In the genomic region with DNA sequence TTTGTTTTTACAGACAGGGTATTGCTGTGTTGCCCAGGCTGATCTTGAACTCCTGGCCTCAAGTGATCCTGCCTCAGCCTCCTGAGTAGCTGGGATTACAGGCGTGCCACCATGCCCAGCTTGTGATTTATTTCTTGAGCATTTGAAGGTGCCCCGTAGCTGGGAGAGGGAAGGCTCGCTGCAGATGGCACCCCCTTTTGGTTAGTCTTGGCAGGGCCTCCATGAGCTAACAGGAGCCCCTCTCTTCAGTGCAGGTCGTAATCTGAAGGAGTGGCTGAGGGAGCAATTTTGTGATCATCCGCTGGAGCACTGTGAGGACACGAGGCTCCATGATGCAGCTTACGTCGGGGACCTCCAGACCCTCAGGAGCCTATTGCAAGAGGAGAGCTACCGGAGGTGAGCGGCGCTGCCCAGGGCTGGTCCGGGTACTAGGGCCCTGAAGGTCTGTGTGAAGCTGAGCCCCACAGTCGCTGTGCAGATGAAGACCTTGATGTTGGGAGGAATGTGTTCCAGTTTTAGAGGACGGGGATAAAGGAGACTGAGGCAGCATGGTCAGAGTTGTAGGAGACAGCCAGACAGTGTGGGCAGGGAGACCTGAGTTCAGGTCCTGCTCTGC, we compare ENCODE assay signal across 16 cellular contexts. TPM values are rescaled to one million over a fixed set of nuclear protein-coding genes. Genes with fewer than 3 reads are reported as not detected.
A peak's percentile ranks its signal among the peaks of the same experiment; 100 is the strongest.
DNase-seq lines count a peak whose midpoint lies in the region; ATAC-seq, FAIRE-seq and TF ChIP-seq lines count a peak whose summit lies in the region.
"Had no signal": no experiment of that assay in that cellular context is flagged by ENCODE, and none has a peak within 500 bp of the region (broad histone marks: within the 10 kb centered on the region; RNA-seq: fewer than 3 reads in every experiment).

No MANE protein-coding gene starts in this region.

- peaks cover 27% of the 10 kb centered on the region for H3K79me1 ChIP-seq in mesendoderm (ENCODE audit: low read length)

- no peak overlapping the region for H2AK5ac ChIP-seq in mesendoderm (ENCODE audit: low read length)

- CTCF ChIA-PET in Calu3 (lab: Charles Lee) (no interaction called here), HCT116 (lab: Charles Lee) (interaction anchor here (1.3 kb wide), 1 partner anchor 62 kb away, joined by 7 read pairs; no protein-coding TSS in a partner anchor)

- H3K79me2 ChIP-seq in HCT116 (ENCODE audit: insufficient read depth, low read length) (peaks cover 82% of the 10 kb centered on the region), astrocyte (ENCODE audit: insufficient read depth, low read length) (peaks cover 87% of the 10 kb centered on the region), mesendoderm (ENCODE audit: control insufficient read depth, insufficient read depth, low read length) (peaks cover 32% of the 10 kb centered on the region)

- no peaks in the 10 kb centered on the region for H3K27me3 Mint-ChIP-seq in Calu3 (ENCODE audit: unreplicated experiment)
- no peaks in the 10 kb centered on the region for H3K27me3 Mint-ChIP-seq in astrocyte (ENCODE audit: low read depth, unreplicated experiment)
- H3K27me3 Mint-ChIP-seq: B cell, brain had no signal

- H3K27ac Mint-ChIP-seq in Calu3 (ENCODE audit: unreplicated experiment) (peak overlapping the region; percentile 92), astrocyte (ENCODE audit: unreplicated experiment) (no peak overlapping the region)
- H3K27ac Mint-ChIP-seq: B cell, mesothelial cell of epicardium had no signal

- peaks cover 92% of the 10 kb centered on the region for H3K36me3 Mint-ChIP-seq in Calu3 (ENCODE audit: insufficient read depth, unreplicated experiment)
- peaks cover 20% of the 10 kb centered on the region for H3K36me3 Mint-ChIP-seq in astrocyte (ENCODE audit: low read depth, unreplicated experiment)

- peaks cover 3 to 6% of the 10 kb centered on the region in 2 experiments; a peak in 2 of 4 replicates for H3K9me3 ChIP-seq in HCT116 (ENCODE audit: control insufficient read depth in 1 of 2, insufficient read depth in 1 of 2, low read depth in 1 of 2, low read length in 2 of 2)
- peaks cover 10% of the 10 kb centered on the region for H3K9me3 ChIP-seq in astrocyte (ENCODE audit: insufficient read depth, low read depth, low read length)
- H3K9me3 ChIP-seq: tibial artery had no signal

- no peak overlapping the region for H3K18ac ChIP-seq in mesendoderm (ENCODE audit: low read length)

- H3K27ac ChIP-seq in HCT116 (ENCODE audit: low read depth, low read length) (no peak overlapping the region), astrocyte (ENCODE audit: low read depth, low read length) (peak overlapping the region; percentile 100), mesendoderm (ENCODE audit: low read depth, low read length) (no peak overlapping the region)
- H3K27ac ChIP-seq: tibial artery had no signal

- peak overlapping the region; percentile 78 for H3K4me3 Mint-ChIP-seq in Calu3 (ENCODE audit: low read depth, unreplicated experiment)
- no peak overlapping the region for H3K4me3 Mint-ChIP-seq in astrocyte (ENCODE audit: unreplicated experiment)
- H3K4me3 Mint-ChIP-seq: B cell, mesothelial cell of epicardium had no signal

- intact Hi-C loops in Calu3 (cut with micrococcal nuclease; ENCODE audit: unreplicated experiment): loop anchor here (5.0 kb wide), 1 partner anchor 56 kb away; no protein-coding TSS in a partner anchor
- intact Hi-C loops in HCT116 (cut with micrococcal nuclease): no loop called here

- FAIRE-seq in astrocyte (lab: Jason Lieb, UNC): no peak
- FAIRE-seq: D721Med had no signal

- no TSS peak for BruUV-seq in Calu3 (replicated peaks; lab: Mats Ljungman, UMichigan)
- BruUV-seq in HCT116 (replicated peaks; lab: Mats Ljungman, UMichigan): no TSS peak

- no peaks in the 10 kb centered on the region for H3K9me2 ChIP-seq in HCT116 (ENCODE audit: insufficient read depth)

- H3K4me2 ChIP-seq in HCT116 (ENCODE audit: low read length) (no peak overlapping the region), astrocyte (ENCODE audit: low read length) (peak overlapping the region; percentile 77), mesendoderm (ENCODE audit: low read length) (no peak overlapping the region)

- H3K56ac ChIP-seq in mesendoderm (ENCODE audit: low read length): no peak overlapping the region

- no peak for TF ChIP-seq RAD21 in HCT116 (IDR thresholded peaks at IDR 0.05; ENCODE audit: low read depth)

- no peak overlapping the region for H2AFZ ChIP-seq in HCT116 (ENCODE audit: low read depth, low read length, poor library complexity, severe bottlenecking)
- no peak overlapping the region for H2AFZ ChIP-seq in astrocyte (ENCODE audit: low read depth, low read length)

- H4K8ac ChIP-seq in mesendoderm (ENCODE audit: low read depth, low read length): no peak overlapping the region

- H3K27me3 ChIP-seq in HCT116 (ENCODE audit: insufficient read depth, low read length) (no peaks in the 10 kb centered on the region), astrocyte (ENCODE audit: insufficient read depth, low read length) (no peaks in the 10 kb centered on the region), mesendoderm (ENCODE audit: insufficient read depth, low read length, poor library complexity) (no peaks in the 10 kb centered on the region)
- H3K27me3 ChIP-seq: tibial artery had no signal

- DNase-seq in Calu3: no peak
- no peak for DNase-seq in HCT116 (ENCODE audit: low read depth, low spot score)
- DNase-seq in astrocyte (ENCODE audit: low read depth): no peak
- peak; percentile 18 for DNase-seq in mesendoderm
- no peak for DNase-seq in NCI-H69 (lab: John Stamatoyannopoulos, UW)
- no peak for DNase-seq in effector CD4-positive, alpha-beta T cell
- DNase-seq in DMS79 (lab: John Stamatoyannopoulos, UW): no peak
- DNase-seq: activated effector memory CD4-positive, alpha-beta T cell treated with anti-CD3 and anti-CD28 coated beads, Interleukin-2, amount 50 U/mL, for 16 hours; NCI-H2107; NCI-H526; tibial artery had no signal

- no peak overlapping the region for H2BK15ac ChIP-seq in mesendoderm (replicated peaks; ENCODE audit: low read depth)

- POLR2A ChIA-PET in HCT116 (lab: Charles Lee): no interaction called here

- H3K9ac ChIP-seq in HCT116 (ENCODE audit: low read length) (no peak overlapping the region), astrocyte (ENCODE audit: low read length) (peak overlapping the region; percentile 90), mesendoderm (ENCODE audit: low read length) (no peak overlapping the region)

- ATAC-seq in HCT116 (peak; percentile 66), GM21619 (IDR thresholded peaks at IDR 0.05; ENCODE audit: unreplicated experiment) (no peak)

- TF ChIP-seq CTCF in Calu3 (IDR thresholded peaks at IDR 0.05; ENCODE audit: unreplicated experiment) (no peak), HCT116 (IDR thresholded peaks at IDR 0.05 in 2 of 3, conservative IDR thresholded peaks at IDR 0.05 in 1 of 3; ENCODE audit: borderline replicate concordance in 1 of 3, insufficient read depth in 1 of 3, low read depth in 2 of 3, low read length in 2 of 3) (peak in 2 of 3 experiments; percentile 10 to 11; a peak in 1 of 6 replicates), astrocyte (IDR thresholded peaks at IDR 0.05; ENCODE audit: insufficient read depth, low read depth, low read length) (no peak)

- no peak for TF ChIP-seq POLR2A in HCT116 (IDR thresholded peaks at IDR 0.05; ENCODE audit: borderline replicate concordance, extremely low read depth, insufficient read depth, insufficient read length)

- no CpG with 5 or more reads among the region's 14 CpGs for WGBS in mesendoderm (ENCODE audit: extremely low coverage, insufficient coverage, low lambda C conversion rate)

- H3K9me3 Mint-ChIP-seq in Calu3 (ENCODE audit: low read depth, unreplicated experiment): no peaks in the 10 kb centered on the region
- H3K9me3 Mint-ChIP-seq in astrocyte (ENCODE audit: unreplicated experiment): peaks cover 9% of the 10 kb centered on the region

- H3K23ac ChIP-seq in mesendoderm (ENCODE audit: low read length): no peak overlapping the region

- H3K4me1 Mint-ChIP-seq in Calu3 (ENCODE audit: low read depth, unreplicated experiment) (peaks cover 71% of the 10 kb centered on the region), astrocyte (ENCODE audit: low read depth, unreplicated experiment) (peaks cover 5% of the 10 kb centered on the region)

- H3K4ac ChIP-seq in mesendoderm (ENCODE audit: low read depth, low read length): no peak overlapping the region

- H2BK5ac ChIP-seq in mesendoderm (ENCODE audit: low read length): no peak overlapping the region

- no peak overlapping the region for H2BK120ac ChIP-seq in mesendoderm (ENCODE audit: low read depth, low read length)

- H3K36me3 ChIP-seq in HCT116 (ENCODE audit: control insufficient read depth in 1 of 2, insufficient read depth in 2 of 2, low read length in 2 of 2) (peaks cover 21 to 36% of the 10 kb centered on the region in 2 experiments; a peak in 3 of 4 replicates), astrocyte (ENCODE audit: insufficient read depth, low read length) (peaks cover 17% of the 10 kb centered on the region), mesendoderm (ENCODE audit: control insufficient read depth, insufficient read depth, low read length) (peaks cover 6% of the 10 kb centered on the region)

- H3K4me3 ChIP-seq in HCT116 (replicated peaks in 1 of 2; ENCODE audit: low read depth in 1 of 2, low read length in 2 of 2): no peak overlapping the region
- H3K4me3 ChIP-seq in astrocyte (ENCODE audit: insufficient read depth, low read depth, low read length): peak overlapping the region; percentile 6
- no peak overlapping the region for H3K4me3 ChIP-seq in mesendoderm (ENCODE audit: low read length)
- H3K4me3 ChIP-seq: tibial artery had no signal

- H3K4me1 ChIP-seq in HCT116 (ENCODE audit: control insufficient read depth in 1 of 2, insufficient read depth in 2 of 2, low read length in 2 of 2): peaks cover 4 to 9% of the 10 kb centered on the region in 2 experiments
- peaks cover 39% of the 10 kb centered on the region for H3K4me1 ChIP-seq in astrocyte (ENCODE audit: insufficient read depth, low read length)
- H3K4me1 ChIP-seq in mesendoderm (ENCODE audit: control insufficient read depth, low read depth, low read length): no peaks in the 10 kb centered on the region

- no peak overlapping the region for H4K5ac ChIP-seq in mesendoderm (ENCODE audit: low read length)

- H4K20me1 ChIP-seq in HCT116 (ENCODE audit: insufficient read depth) (no peaks in the 10 kb centered on the region), astrocyte (ENCODE audit: insufficient read depth, low read length) (no peaks in the 10 kb centered on the region)

- RAD21 ChIA-PET in HCT116 (lab: Charles Lee; ENCODE audit: low non-redundant PET in 1 of 2, low total read pairs in 2 of 2, uncharacterized antibody in 2 of 2, unreplicated experiment in 2 of 2): no interaction called here

TF ChIP-seq in HCT116, 20 proteins besides CTCF, POLR2A, EP300 and RAD21 (continues in another document):
- no peak for TF ChIP-seq CBX3 (IDR thresholded peaks at IDR 0.05; ENCODE audit: low read depth)
- TF ChIP-seq SP1 (IDR thresholded peaks at IDR 0.05; ENCODE audit: low read depth): no peak

RNA-seq across cellular contexts. Expression of a gene that starts 6.7 kb away (rescaled TPM):
- total RNA-seq in Calu3 (2022) (64.2 and 71.6 TPM in 2 replicates), HCT116 (2021; ENCODE audit: unreplicated experiment) (43.1 TPM), astrocyte (30.6 and 31.7 TPM in 2 replicates)
- 37.3 and 40.8 TPM in 2 replicates for polyA plus RNA-seq in HCT116 (2012)
- polyA plus RNA-seq in mesendoderm (2013, experiment 1 of 2): 22.0 TPM
- 22.2 TPM for polyA plus RNA-seq in mesendoderm (2013, experiment 2 of 2)

Comparison
In these comparisons a context has a peak if more than half of its experiments do, and no peak if none do; other contexts are left out.
1. CTCF ChIP-seq: peak in HCT116 (2 of 3); none in Calu3 (single experiment) and astrocyte (single experiment).